Comparison of ENCODE assay signal across 2 cellular contexts in the genomic region with DNA sequence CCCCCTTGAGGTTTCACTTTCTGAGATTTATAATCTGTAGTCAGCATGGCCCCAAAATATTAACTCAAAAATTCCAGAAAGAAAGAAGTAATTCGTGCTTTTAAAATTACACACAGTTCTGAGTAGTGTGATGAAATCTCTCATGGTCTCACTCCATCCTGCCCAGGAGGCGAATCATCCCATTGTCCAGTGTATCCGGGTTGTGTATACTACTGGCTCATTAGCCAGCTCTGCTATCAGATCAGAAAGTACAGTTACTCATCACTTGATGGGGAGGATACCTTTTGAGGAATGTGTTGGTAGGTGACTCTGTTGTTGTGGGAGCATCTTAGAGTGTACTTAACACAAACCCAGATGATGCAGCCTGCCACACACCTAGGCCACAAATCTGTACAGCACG.
TF ChIP-seq lines count a peak whose summit lies in the region.

No MANE protein-coding gene starts in this region.

TF ChIP-seq in SK-N-SH, 30 proteins besides CTCF, POLR2A, EP300 and RAD21 (continued from another document):
- TF ChIP-seq NFIC (IDR thresholded peaks at IDR 0.05; ENCODE audit: borderline replicate concordance) (peak; percentile 46; the same call in 1 of the 2 replicates), RXRA (IDR thresholded peaks at IDR 0.05; ENCODE audit: borderline replicate concordance, low read depth) (peak; percentile 12; the same call in 1 of the 2 replicates), FOXM1 (IDR thresholded peaks at IDR 0.05; ENCODE audit: low read depth) (0 out of 2 replicates have a peak, but pooled peaks have one; percentile 28), MXI1 (IDR thresholded peaks at IDR 0.05; ENCODE audit: low read depth, low read length) (no peak), TCF12 (IDR thresholded peaks at IDR 0.05) (peak; percentile 58), EZH2phosphoT487 (IDR thresholded peaks at IDR 0.05; ENCODE audit: borderline replicate concordance, low read depth) (no peak), ELF1 (IDR thresholded peaks at IDR 0.05) (no peak), POLR2AphosphoS5 (IDR thresholded peaks at IDR 0.05; ENCODE audit: low read depth, low read length) (no peak), JUND (IDR thresholded peaks at IDR 0.05) (peak; percentile 61)
- TF ChIP-seq, protein P1, sequence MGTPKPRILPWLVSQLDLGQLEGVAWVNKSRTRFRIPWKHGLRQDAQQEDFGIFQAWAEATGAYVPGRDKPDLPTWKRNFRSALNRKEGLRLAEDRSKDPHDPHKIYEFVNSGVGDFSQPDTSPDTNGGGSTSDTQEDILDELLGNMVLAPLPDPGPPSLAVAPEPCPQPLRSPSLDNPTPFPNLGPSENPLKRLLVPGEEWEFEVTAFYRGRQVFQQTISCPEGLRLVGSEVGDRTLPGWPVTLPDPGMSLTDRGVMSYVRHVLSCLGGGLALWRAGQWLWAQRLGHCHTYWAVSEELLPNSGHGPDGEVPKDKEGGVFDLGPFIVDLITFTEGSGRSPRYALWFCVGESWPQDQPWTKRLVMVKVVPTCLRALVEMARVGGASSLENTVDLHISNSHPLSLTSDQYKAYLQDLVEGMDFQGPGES (IDR thresholded peaks at IDR 0.05; ENCODE audit: low read depth, low read length): no peak
- TF ChIP-seq, protein P2, sequence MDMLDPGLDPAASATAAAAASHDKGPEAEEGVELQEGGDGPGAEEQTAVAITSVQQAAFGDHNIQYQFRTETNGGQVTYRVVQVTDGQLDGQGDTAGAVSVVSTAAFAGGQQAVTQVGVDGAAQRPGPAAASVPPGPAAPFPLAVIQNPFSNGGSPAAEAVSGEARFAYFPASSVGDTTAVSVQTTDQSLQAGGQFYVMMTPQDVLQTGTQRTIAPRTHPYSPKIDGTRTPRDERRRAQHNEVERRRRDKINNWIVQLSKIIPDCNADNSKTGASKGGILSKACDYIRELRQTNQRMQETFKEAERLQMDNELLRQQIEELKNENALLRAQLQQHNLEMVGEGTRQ (IDR thresholded peaks at IDR 0.05; ENCODE audit: borderline replicate concordance, low read depth, low read length): no peak
- TF ChIP-seq, protein P3, sequence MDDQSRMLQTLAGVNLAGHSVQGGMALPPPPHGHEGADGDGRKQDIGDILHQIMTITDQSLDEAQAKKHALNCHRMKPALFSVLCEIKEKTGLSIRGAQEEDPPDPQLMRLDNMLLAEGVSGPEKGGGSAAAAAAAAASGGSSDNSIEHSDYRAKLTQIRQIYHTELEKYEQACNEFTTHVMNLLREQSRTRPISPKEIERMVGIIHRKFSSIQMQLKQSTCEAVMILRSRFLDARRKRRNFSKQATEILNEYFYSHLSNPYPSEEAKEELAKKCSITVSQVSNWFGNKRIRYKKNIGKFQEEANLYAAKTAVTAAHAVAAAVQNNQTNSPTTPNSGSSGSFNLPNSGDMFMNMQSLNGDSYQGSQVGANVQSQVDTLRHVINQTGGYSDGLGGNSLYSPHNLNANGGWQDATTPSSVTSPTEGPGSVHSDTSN (IDR thresholded peaks at IDR 0.05): peak; percentile 50
- TF ChIP-seq, protein P4, sequence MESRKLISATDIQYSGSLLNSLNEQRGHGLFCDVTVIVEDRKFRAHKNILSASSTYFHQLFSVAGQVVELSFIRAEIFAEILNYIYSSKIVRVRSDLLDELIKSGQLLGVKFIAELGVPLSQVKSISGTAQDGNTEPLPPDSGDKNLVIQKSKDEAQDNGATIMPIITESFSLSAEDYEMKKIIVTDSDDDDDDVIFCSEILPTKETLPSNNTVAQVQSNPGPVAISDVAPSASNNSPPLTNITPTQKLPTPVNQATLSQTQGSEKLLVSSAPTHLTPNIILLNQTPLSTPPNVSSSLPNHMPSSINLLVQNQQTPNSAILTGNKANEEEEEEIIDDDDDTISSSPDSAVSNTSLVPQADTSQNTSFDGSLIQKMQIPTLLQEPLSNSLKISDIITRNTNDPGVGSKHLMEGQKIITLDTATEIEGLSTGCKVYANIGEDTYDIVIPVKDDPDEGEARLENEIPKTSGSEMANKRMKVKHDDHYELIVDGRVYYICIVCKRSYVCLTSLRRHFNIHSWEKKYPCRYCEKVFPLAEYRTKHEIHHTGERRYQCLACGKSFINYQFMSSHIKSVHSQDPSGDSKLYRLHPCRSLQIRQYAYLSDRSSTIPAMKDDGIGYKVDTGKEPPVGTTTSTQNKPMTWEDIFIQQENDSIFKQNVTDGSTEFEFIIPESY (IDR thresholded peaks at IDR 0.05; ENCODE audit: borderline replicate concordance, low read depth): no peak

TF ChIP-seq in GM23338, 12 proteins besides CTCF, POLR2A, EP300 and RAD21 (continued from another document):
- TF ChIP-seq, protein P5, sequence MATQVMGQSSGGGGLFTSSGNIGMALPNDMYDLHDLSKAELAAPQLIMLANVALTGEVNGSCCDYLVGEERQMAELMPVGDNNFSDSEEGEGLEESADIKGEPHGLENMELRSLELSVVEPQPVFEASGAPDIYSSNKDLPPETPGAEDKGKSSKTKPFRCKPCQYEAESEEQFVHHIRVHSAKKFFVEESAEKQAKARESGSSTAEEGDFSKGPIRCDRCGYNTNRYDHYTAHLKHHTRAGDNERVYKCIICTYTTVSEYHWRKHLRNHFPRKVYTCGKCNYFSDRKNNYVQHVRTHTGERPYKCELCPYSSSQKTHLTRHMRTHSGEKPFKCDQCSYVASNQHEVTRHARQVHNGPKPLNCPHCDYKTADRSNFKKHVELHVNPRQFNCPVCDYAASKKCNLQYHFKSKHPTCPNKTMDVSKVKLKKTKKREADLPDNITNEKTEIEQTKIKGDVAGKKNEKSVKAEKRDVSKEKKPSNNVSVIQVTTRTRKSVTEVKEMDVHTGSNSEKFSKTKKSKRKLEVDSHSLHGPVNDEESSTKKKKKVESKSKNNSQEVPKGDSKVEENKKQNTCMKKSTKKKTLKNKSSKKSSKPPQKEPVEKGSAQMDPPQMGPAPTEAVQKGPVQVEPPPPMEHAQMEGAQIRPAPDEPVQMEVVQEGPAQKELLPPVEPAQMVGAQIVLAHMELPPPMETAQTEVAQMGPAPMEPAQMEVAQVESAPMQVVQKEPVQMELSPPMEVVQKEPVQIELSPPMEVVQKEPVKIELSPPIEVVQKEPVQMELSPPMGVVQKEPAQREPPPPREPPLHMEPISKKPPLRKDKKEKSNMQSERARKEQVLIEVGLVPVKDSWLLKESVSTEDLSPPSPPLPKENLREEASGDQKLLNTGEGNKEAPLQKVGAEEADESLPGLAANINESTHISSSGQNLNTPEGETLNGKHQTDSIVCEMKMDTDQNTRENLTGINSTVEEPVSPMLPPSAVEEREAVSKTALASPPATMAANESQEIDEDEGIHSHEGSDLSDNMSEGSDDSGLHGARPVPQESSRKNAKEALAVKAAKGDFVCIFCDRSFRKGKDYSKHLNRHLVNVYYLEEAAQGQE (IDR thresholded peaks at IDR 0.05; ENCODE audit: unreplicated experiment): no peak
- TF ChIP-seq STAT1 (IDR thresholded peaks at IDR 0.05; ENCODE audit: unreplicated experiment): no peak
- TF ChIP-seq NANOG (IDR thresholded peaks at IDR 0.05; ENCODE audit: borderline replicate concordance): no peak
- no peak for TF ChIP-seq CREB1 (CRISPR knock-in tag; IDR thresholded peaks at IDR 0.05; ENCODE audit: low read depth)
- TF ChIP-seq ZNF114 (CRISPR knock-in tag; IDR thresholded peaks at IDR 0.05): no peak
- no peak for TF ChIP-seq EZH2phosphoT487 (IDR thresholded peaks at IDR 0.05; ENCODE audit: unreplicated experiment)
